ENCODE assay signal across 17 cellular contexts in genomic region chrX:149598603-149599002, GRCh38. TPM values are rescaled to one million over a fixed set of nuclear protein-coding genes. Genes with fewer than 3 reads are reported as not detected.
"Had no signal": no experiment of that assay in that cellular context is flagged by ENCODE, and none has a peak within 500 bp of the region (broad histone marks: within the 10 kb centered on the region; RNA-seq: fewer than 3 reads in every experiment).

No MANE protein-coding gene starts in this region.

RNA-seq across cellular contexts. Expression of gene HSFX2, which starts 3.5 kb away (rescaled TPM):
- total RNA-seq: activated CD4-positive, alpha-beta T cell treated with anti-CD3 and anti-CD28 coated beads for 36 hours; hepatocyte; left lobe of liver; lower lobe of right lung; renal cortical epithelial cell; sigmoid colon had no signal
- polyA plus RNA-seq: immature natural killer cell, smooth muscle cell had no signal

RNA-seq across cellular contexts. Expression of gene MAGEA9B, which starts 11.3 kb away (rescaled TPM):
- total RNA-seq: activated B cell treated with CpG ODN at 0.5 μM for 24 hours; activated CD4-positive, alpha-beta T cell treated with anti-CD3 and anti-CD28 coated beads for 36 hours; activated naive CD8-positive, alpha-beta T cell treated with anti-CD3 and anti-CD28 coated beads, Interleukin-2, amount 10 ng/mL, durations not matched to agents 7 days and 5 days; fibroblast of lung; left lobe of liver; lower lobe of right lung; mucosa of descending colon; omental fat pad; renal cortical epithelial cell; sigmoid colon; smooth muscle cell; T-helper 1 cell treated with Interleukin-12 subunit alpha and Interleukin-12 subunit beta and Interleukin-4 antibody, amounts not matched to agents 30 ng/mL and 1 ng/mL, for 36 hours; upper lobe of left lung had no signal
- polyA plus RNA-seq: fibroblast of lung, hepatocyte, immature natural killer cell, neural cell, sigmoid colon, smooth muscle cell had no signal

RNA-seq across cellular contexts. Expression of gene HSFX3, which starts 48.9 kb away (rescaled TPM):
- total RNA-seq: activated B cell treated with CpG ODN at 0.5 μM for 24 hours; activated CD4-positive, alpha-beta T cell treated with anti-CD3 and anti-CD28 coated beads for 36 hours; activated naive CD8-positive, alpha-beta T cell treated with anti-CD3 and anti-CD28 coated beads, Interleukin-2, amount 10 ng/mL, durations not matched to agents 7 days and 5 days; fibroblast of lung; hepatocyte; kidney epithelial cell; left lobe of liver; lower lobe of right lung; mucosa of descending colon; omental fat pad; renal cortical epithelial cell; sigmoid colon; smooth muscle cell; T-helper 1 cell treated with Interleukin-12 subunit alpha and Interleukin-12 subunit beta and Interleukin-4 antibody, amounts not matched to agents 30 ng/mL and 1 ng/mL, for 36 hours; upper lobe of left lung had no signal
- polyA plus RNA-seq: fibroblast of lung, hepatocyte, immature natural killer cell, neural cell, sigmoid colon, smooth muscle cell had no signal
